In the genomic region with DNA sequence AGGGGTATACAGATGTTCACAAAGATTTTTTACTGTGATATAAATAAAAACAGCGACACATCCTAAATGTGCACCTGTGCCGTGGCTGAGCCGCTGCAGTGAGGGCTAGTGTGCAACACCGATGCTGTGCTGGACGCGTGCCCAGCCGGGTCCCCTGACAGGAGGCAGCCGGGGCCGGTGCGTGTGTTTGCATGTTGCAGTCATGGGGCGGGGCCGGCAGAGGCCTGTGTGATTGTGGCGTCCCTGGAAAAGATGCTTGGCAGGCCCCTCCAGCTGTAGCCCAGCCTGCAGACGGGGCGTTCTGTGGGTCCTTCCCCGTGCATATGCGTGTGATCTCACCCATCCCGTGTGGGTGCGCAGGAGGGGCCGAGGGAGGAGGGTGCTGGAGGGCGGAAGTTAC, we compare ENCODE assay signal across 19 cellular contexts. TPM values are rescaled to one million over a fixed set of nuclear protein-coding genes. Genes with fewer than 3 reads are reported as not detected.
A peak's percentile ranks its signal among the peaks of the same experiment; 100 is the strongest.
DNase-seq lines count a peak whose midpoint lies in the region; ATAC-seq and TF ChIP-seq lines count a peak whose summit lies in the region.
"Had no signal": no experiment of that assay in that cellular context is flagged by ENCODE, and none has a peak within 500 bp of the region (broad histone marks: within the 10 kb centered on the region; RNA-seq: fewer than 3 reads in every experiment).

No MANE protein-coding gene starts in this region.

- H3K9me3 ChIP-seq in endodermal cell (ENCODE audit: control insufficient read depth, low read length): no peaks in the 10 kb centered on the region
- H3K9me3 ChIP-seq: heart right ventricle, left lung, spleen, suprapubic skin had no signal

- H3K4me3 ChIP-seq in endodermal cell (ENCODE audit: low read length) (no peak overlapping the region), skeletal muscle cell (ENCODE audit: low read depth, low read length) (no peak overlapping the region)
- H3K4me3 ChIP-seq: heart right ventricle, left lung, spleen, suprapubic skin had no signal

- H3K27me3 Mint-ChIP-seq in endodermal cell (ENCODE audit: insufficient read depth): no peaks in the 10 kb centered on the region
- H3K27me3 Mint-ChIP-seq: natural killer cell treated with Interleukin-12 subunit alpha and Interleukin-12 subunit beta and Interleukin-15 and Interleukin-18, amount 100 ng/mL, for 72 hours had no signal

- H3K27ac Mint-ChIP-seq in endodermal cell: peak overlapping the region; percentile 42
- H3K27ac Mint-ChIP-seq: natural killer cell treated with Interleukin-12 subunit alpha and Interleukin-12 subunit beta and Interleukin-15 and Interleukin-18, amount 100 ng/mL, for 72 hours had no signal

- no peak overlapping the region for H3K27ac ChIP-seq in endodermal cell (ENCODE audit: low read depth, low read length)
- H3K27ac ChIP-seq: 22Rv1, left lung, spleen, suprapubic skin had no signal

- no peak overlapping the region for H3K4me3 Mint-ChIP-seq in endodermal cell
- H3K4me3 Mint-ChIP-seq: natural killer cell treated with Interleukin-12 subunit alpha and Interleukin-12 subunit beta and Interleukin-15 and Interleukin-18, amount 100 ng/mL, for 72 hours had no signal

- 96 to 97% methylated on average over 16 to 21 of the region's 21 CpGs for WGBS in endodermal cell (ENCODE audit: insufficient coverage in 1 of 2, insufficient read length in 1 of 2), 2 experiments

- H3K36me3 ChIP-seq in endodermal cell (ENCODE audit: control insufficient read depth, insufficient read depth, low read length): peaks cover 62% of the 10 kb centered on the region

- peaks cover 68% of the 10 kb centered on the region for H3K36me3 Mint-ChIP-seq in endodermal cell (ENCODE audit: low read depth)
- H3K36me3 Mint-ChIP-seq: natural killer cell treated with Interleukin-12 subunit alpha and Interleukin-12 subunit beta and Interleukin-15 and Interleukin-18, amount 100 ng/mL, for 72 hours had no signal

- no peaks in the 10 kb centered on the region for H3K27me3 ChIP-seq in endodermal cell (ENCODE audit: control insufficient read depth, insufficient read depth, low read length, poor library complexity, severe bottlenecking)
- H3K27me3 ChIP-seq: heart right ventricle, left lung, spleen, suprapubic skin had no signal

- no peaks in the 10 kb centered on the region for H3K9me3 Mint-ChIP-seq in endodermal cell
- H3K9me3 Mint-ChIP-seq: natural killer cell treated with Interleukin-12 subunit alpha and Interleukin-12 subunit beta and Interleukin-15 and Interleukin-18, amount 100 ng/mL, for 72 hours had no signal

- DNase-seq in NCI-H1417 (lab: John Stamatoyannopoulos, UW) (peak; percentile 45 to 73 (median 71)), NCI-H1417 treated with DMSO at 0.1 percent for 48 hours (lab: John Stamatoyannopoulos, UW) (no peak), NCI-H2107 treated with DMSO at 0.1 percent for 48 hours (lab: John Stamatoyannopoulos, UW; ENCODE audit: unreplicated experiment) (peak; percentile 63), endodermal cell (no peak), skeletal muscle cell (ENCODE audit: low read depth) (peak; percentile 20), OCI-M2 (lab: John Stamatoyannopoulos, UW; ENCODE audit: unreplicated experiment) (no peak)
- DNase-seq in stimulated activated CD4-positive, alpha-beta T cell treated with anti-CD3 and anti-CD28 coated beads, Interleukin-12 subunit alpha, Interleukin-12 subunit beta, amount 100 ng/mL, for 4 hours: no peak
- DNase-seq: activated CD4-positive, alpha-beta T cell treated with anti-CD3 and anti-CD28 coated beads for 48 hours; effector CD4-positive, alpha-beta T cell; heart right ventricle; left lung; spleen had no signal

- H3K9ac ChIP-seq in endodermal cell (ENCODE audit: extremely low read depth, low read length, poor library complexity, severe bottlenecking): no peak overlapping the region

- no peaks in the 10 kb centered on the region for H3K4me1 Mint-ChIP-seq in endodermal cell

- TF ChIP-seq CTCF in endodermal cell (conservative IDR thresholded peaks at IDR 0.05): no peak

- H3K4me1 ChIP-seq in endodermal cell (ENCODE audit: control insufficient read depth, insufficient read depth, low read length): no peaks in the 10 kb centered on the region
- H3K4me1 ChIP-seq: left lung had no signal

- no peak for ATAC-seq in HG03342 (IDR thresholded peaks at IDR 0.05; ENCODE audit: unreplicated experiment)
- ATAC-seq: left lung; natural killer cell treated with Interleukin-12 subunit alpha and Interleukin-12 subunit beta and Interleukin-15 and Interleukin-18, amount 100 ng/mL, for 72 hours had no signal

RNA-seq across cellular contexts. Expression of a gene that starts 30.6 kb away (rescaled TPM):
- under 1 TPM; 0.26 to 0.40 TPM for total RNA-seq in endodermal cell
- 0.04 TPM for polyA plus RNA-seq in endodermal cell (2013, experiment 1 of 2)
- polyA plus RNA-seq in endodermal cell (2013, experiment 2 of 2): not detected
- total RNA-seq: astrocyte; heart right ventricle; left lung; natural killer cell treated with Interleukin-12 subunit alpha and Interleukin-12 subunit beta and Interleukin-15 and Interleukin-18, amount 100 ng/mL, for 72 hours; OCI-LY7; T-helper 1 cell treated with Interleukin-12 subunit alpha and Interleukin-12 subunit beta and Interleukin-4 antibody, amounts not matched to agents 30 ng/mL and 1 ng/mL, for 36 hours had no signal

Comparison
In these comparisons a context has a peak if more than half of its experiments do, and no peak if none do; other contexts are left out.
1. DNase-seq: peak in NCI-H1417 (3 of 3), NCI-H2107 treated with DMSO at 0.1 percent for 48 hours (single experiment) and skeletal muscle cell (single experiment); none in NCI-H1417 treated with DMSO at 0.1 percent for 48 hours (single experiment), endodermal cell (single experiment), stimulated activated CD4-positive, alpha-beta T cell treated with anti-CD3 and anti-CD28 coated beads, Interleukin-12 subunit alpha, Interleukin-12 subunit beta, amount 100 ng/mL, for 4 hours (single experiment) and OCI-M2 (single experiment).